In genomic region chr16:22193134-22193411, GRCh38 we compare ENCODE assay signal across 15 cellular contexts. TPM values are rescaled to one million over a fixed set of nuclear protein-coding genes. Genes with fewer than 3 reads are reported as not detected.
DNase-seq lines count a peak whose midpoint lies in the region; ATAC-seq, FAIRE-seq and TF ChIP-seq lines count a peak whose summit lies in the region.
"Had no signal": no experiment of that assay in that cellular context is flagged by ENCODE, and none has a peak within 500 bp of the region (broad histone marks: within the 10 kb centered on the region; RNA-seq: fewer than 3 reads in every experiment).

No MANE protein-coding gene starts in this region.

- dilution Hi-C loops in IMR-90 (cut with HindIII; ENCODE audit: low sequenced_read_pairs, unreplicated experiment): no loop called here

- no peaks in the 10 kb centered on the region for H3K36me3 ChIP-seq in IMR-90 (ENCODE audit: control insufficient read depth, insufficient read depth, low read length)
- H3K36me3 ChIP-seq in left lung: no peaks in the 10 kb centered on the region
- no peaks in the 10 kb centered on the region for H3K36me3 ChIP-seq in stomach smooth muscle (ENCODE audit: control insufficient read depth in 2 of 2, insufficient read depth in 2 of 2, low read length in 2 of 2)

- H3K9me1 ChIP-seq in IMR-90 (ENCODE audit: insufficient read depth, low read length): peaks cover 7% of the 10 kb centered on the region; the same call in 1 of the 2 replicates

- H4K20me1 ChIP-seq in IMR-90 (ENCODE audit: insufficient read depth, low read length): no peaks in the 10 kb centered on the region

- H3K23ac ChIP-seq in IMR-90 (ENCODE audit: low read depth, low read length): no peak overlapping the region

- POLR2A ChIA-PET in IMR-90 (lab: Charles Lee; ENCODE audit: unreplicated experiment): no interaction called here

- H3K14ac ChIP-seq in IMR-90 (replicated peaks; ENCODE audit: low read depth, low read length): no peak overlapping the region

- H2BK15ac ChIP-seq in IMR-90 (ENCODE audit: low read depth, low read length): no peak overlapping the region

- TF ChIP-seq CTCF in IMR-90 (conservative IDR thresholded peaks at IDR 0.05; ENCODE audit: low read depth, low read length) (no peak), left lung (IDR thresholded peaks at IDR 0.05) (no peak)

- CTCF ChIA-PET in IMR-90 (lab: Yijun Ruan, JAX): interaction anchor here (1.4 kb wide), 1 partner anchor 107 kb away, joined by 5 read pairs; no protein-coding TSS in a partner anchor

- no peak overlapping the region for H4K5ac ChIP-seq in IMR-90 (ENCODE audit: low read depth, low read length)

- TF ChIP-seq POLR2A in IMR-90 (IDR thresholded peaks at IDR 0.05; ENCODE audit: low read depth, low read length): no peak

- no peak for TF ChIP-seq RAD21 in IMR-90 (IDR thresholded peaks at IDR 0.05; ENCODE audit: low read length)

- intact Hi-C loops in IMR-90 (cut with micrococcal nuclease) (no loop called here), left lung (cut with DNase I) (no loop called here)
- intact Hi-C loops in activated T-helper 1 cell treated with anti-CD3 and anti-CD28 coated beads, Interleukin-12 subunit alpha, Interleukin-12 subunit beta, Interleukin-2, Interleukin-4 antibody, amounts not matched to agents 30 ng/mL and 10 ng/mL and 1 ng/mL, durations not matched to agents 14 hours and 24 hours and 36 hours (cut with micrococcal nuclease): loop anchor here (10.0 kb wide), 1 partner anchor 548 kb away; no protein-coding TSS in a partner anchor

- H3K27me3 Mint-ChIP-seq in activated T-helper 1 cell treated with anti-CD3 and anti-CD28 coated beads, Interleukin-12 subunit alpha, Interleukin-12 subunit beta, Interleukin-2, Interleukin-4 antibody, amounts not matched to agents 30 ng/mL and 10 ng/mL and 1 ng/mL, durations not matched to agents 14 hours and 24 hours and 36 hours (ENCODE audit: insufficient read depth): peaks cover 4% of the 10 kb centered on the region

- peak overlapping the region; percentile 99 for H3K27ac Mint-ChIP-seq in activated T-helper 1 cell treated with anti-CD3 and anti-CD28 coated beads, Interleukin-12 subunit alpha, Interleukin-12 subunit beta, Interleukin-2, Interleukin-4 antibody, amounts not matched to agents 30 ng/mL and 10 ng/mL and 1 ng/mL, durations not matched to agents 14 hours and 24 hours and 36 hours

- H3K4me3 ChIP-seq in IMR-90 (ENCODE audit: insufficient read depth, low read depth, low read length): no peak overlapping the region
- H3K4me3 ChIP-seq in left lung: no peak overlapping the region
- peak overlapping the region in 1 of 2 donors; percentile 40 for H3K4me3 ChIP-seq in stomach smooth muscle (ENCODE audit: low read length in 2 of 2)
- H3K4me3 ChIP-seq: SK-N-MC had no signal

- no peak overlapping the region for H2BK120ac ChIP-seq in IMR-90 (ENCODE audit: low read depth, low read length)

- H3K27me3 ChIP-seq in IMR-90 (ENCODE audit: control insufficient read depth, insufficient read depth, low read length) (no peaks in the 10 kb centered on the region), left lung (no peaks in the 10 kb centered on the region), stomach smooth muscle (ENCODE audit: control insufficient read depth in 1 of 2, insufficient read depth in 2 of 2, low read length in 2 of 2) (no peaks in the 10 kb centered on the region)

- peak overlapping the region in 1 of 2 experiments; percentile 94; a peak in 1 of 4 replicates for H4K8ac ChIP-seq in IMR-90 (ENCODE audit: low read depth in 2 of 2, low read length in 2 of 2)

- H3K4me1 ChIP-seq in IMR-90 (ENCODE audit: control insufficient read depth, insufficient read depth, low read length) (peaks cover 4% of the 10 kb centered on the region; the same call in 1 of the 2 replicates), left lung (peaks cover 20 to 41% of the 10 kb centered on the region in 2 donors), stomach smooth muscle (ENCODE audit: control insufficient read depth, insufficient read depth, low read length) (peaks cover 38% of the 10 kb centered on the region)

- peaks cover 6% of the 10 kb centered on the region for H3K36me3 Mint-ChIP-seq in activated T-helper 1 cell treated with anti-CD3 and anti-CD28 coated beads, Interleukin-12 subunit alpha, Interleukin-12 subunit beta, Interleukin-2, Interleukin-4 antibody, amounts not matched to agents 30 ng/mL and 10 ng/mL and 1 ng/mL, durations not matched to agents 14 hours and 24 hours and 36 hours (ENCODE audit: low read depth)

- H3K56ac ChIP-seq in IMR-90 (ENCODE audit: extremely low read depth, insufficient read depth, low read length): no peak overlapping the region

- ATAC-seq in IMR-90 (ENCODE audit: low read depth) (no peak), left lung (no peak), GM19463 (IDR thresholded peaks at IDR 0.05; ENCODE audit: unreplicated experiment) (no peak)

- no peak overlapping the region for H3K4me3 Mint-ChIP-seq in activated T-helper 1 cell treated with anti-CD3 and anti-CD28 coated beads, Interleukin-12 subunit alpha, Interleukin-12 subunit beta, Interleukin-2, Interleukin-4 antibody, amounts not matched to agents 30 ng/mL and 10 ng/mL and 1 ng/mL, durations not matched to agents 14 hours and 24 hours and 36 hours

- peak overlapping the region; percentile 33; the same call in 1 of the 2 replicates for H2AK5ac ChIP-seq in IMR-90 (ENCODE audit: low read depth, low read length)

- H3K9me3 Mint-ChIP-seq in activated T-helper 1 cell treated with anti-CD3 and anti-CD28 coated beads, Interleukin-12 subunit alpha, Interleukin-12 subunit beta, Interleukin-2, Interleukin-4 antibody, amounts not matched to agents 30 ng/mL and 10 ng/mL and 1 ng/mL, durations not matched to agents 14 hours and 24 hours and 36 hours: no peaks in the 10 kb centered on the region

- peaks cover 73% of the 10 kb centered on the region for H3K4me1 Mint-ChIP-seq in activated T-helper 1 cell treated with anti-CD3 and anti-CD28 coated beads, Interleukin-12 subunit alpha, Interleukin-12 subunit beta, Interleukin-2, Interleukin-4 antibody, amounts not matched to agents 30 ng/mL and 10 ng/mL and 1 ng/mL, durations not matched to agents 14 hours and 24 hours and 36 hours (ENCODE audit: low read depth)

- H4K91ac ChIP-seq in IMR-90 (ENCODE audit: insufficient read depth, low read depth, low read length): no peak overlapping the region

- no peak overlapping the region for H3K4ac ChIP-seq in IMR-90 (ENCODE audit: low read depth, low read length)

- no peak for FAIRE-seq in urothelium cell line (lab: Jason Lieb, UNC)
- FAIRE-seq: islet of Langerhans had no signal

- BruUV-seq in IMR-90 (replicated peaks; lab: Mats Ljungman, UMichigan): no TSS peak

- in situ Hi-C loops in IMR-90 (cut with MboI; ENCODE audit: low sequenced_read_pairs): no loop called here

- H2AFZ ChIP-seq in IMR-90 (replicated peaks; ENCODE audit: low read length, poor library complexity): no peak overlapping the region

- no peak overlapping the region for H2BK5ac ChIP-seq in IMR-90 (ENCODE audit: low read depth, low read length, poor library complexity, severe bottlenecking)

- WGBS in IMR-90 (ENCODE audit: extremely low coverage in 2 of 2, insufficient read length in 1 of 2), 2 experiments: no CpG with 5 or more reads among the region's 2 CpGs

- no peak overlapping the region for H3K18ac ChIP-seq in IMR-90 (ENCODE audit: low read depth, low read length)

- H3K4me2 ChIP-seq in IMR-90 (ENCODE audit: low read depth, low read length): no peak overlapping the region

- H3K9me3 ChIP-seq in IMR-90 (ENCODE audit: control insufficient read depth, insufficient read depth, low read length) (no peaks in the 10 kb centered on the region), left lung (no peaks in the 10 kb centered on the region), stomach smooth muscle (ENCODE audit: control insufficient read depth in 2 of 2, low read length in 2 of 2) (no peaks in the 10 kb centered on the region)

- H3K27ac ChIP-seq in IMR-90 (ENCODE audit: insufficient read depth, low read length): no peak overlapping the region
- peak overlapping the region; percentile 93 to 97 for H3K27ac ChIP-seq in left lung
- H3K27ac ChIP-seq in stomach smooth muscle (ENCODE audit: low read length): peak overlapping the region; percentile 96
- H3K27ac ChIP-seq: SK-N-MC had no signal

- H2BK20ac ChIP-seq in IMR-90 (ENCODE audit: low read depth, low read length): peak overlapping the region; percentile 27; the same call in 1 of the 2 replicates

- no peak overlapping the region for H3K9ac ChIP-seq in IMR-90 (ENCODE audit: low read depth, low read length)
- no peak overlapping the region for H3K9ac ChIP-seq in stomach smooth muscle (ENCODE audit: low read length in 2 of 2)

- peak overlapping the region; percentile 47 for H2AK9ac ChIP-seq in IMR-90 (replicated peaks; ENCODE audit: low read depth, low read length, poor library complexity)

- H3K79me1 ChIP-seq in IMR-90 (ENCODE audit: low read depth in 1 of 2, low read length in 2 of 2): peaks cover 0 to 3% of the 10 kb centered on the region in 2 experiments; a peak in 1 of 4 replicates

- DNase-seq in IMR-90: no peak
- DNase-seq in activated T-helper 1 cell treated with anti-CD3 and anti-CD28 coated beads, Interleukin-12 subunit alpha, Interleukin-12 subunit beta, Interleukin-2, Interleukin-4 antibody, amounts not matched to agents 30 ng/mL and 10 ng/mL and 1 ng/mL, durations not matched to agents 14 hours and 24 hours and 36 hours (ENCODE audit: low spot score): no peak
- no peak for DNase-seq in left lung
- no peak for DNase-seq in activated effector memory CD4-positive, alpha-beta T cell treated with Interleukin-2 at 50 U/mL for 16 hours
- DNase-seq in urothelium cell line (ENCODE audit: low spot score): no peak
- DNase-seq: DMS153; NCI-H1048; NCI-H510A treated with DMSO at 0.1 percent for 48 hours; nucleus accumbens; stimulated activated CD4-positive, alpha-beta T cell treated with anti-CD3 and anti-CD28 coated beads, Interleukin-4, amount 100 ng/mL, for 4 hours had no signal

TF ChIP-seq in IMR-90, 13 proteins besides CTCF, POLR2A, EP300 and RAD21 (continues in another document):
- TF ChIP-seq SMC3 (IDR thresholded peaks at IDR 0.05; ENCODE audit: low read depth, low read length): no peak

RNA-seq across cellular contexts. Expression of gene EEF2K, which starts 13.0 kb away (rescaled TPM):
- total RNA-seq in IMR-90 (2012; rRNA removed) (9.7 and 10.3 TPM in 2 replicates), left lung (10 to 100 TPM; 21.2 to 32.8 TPM)
- 16.5 and 19.1 TPM in 2 replicates for polyA plus RNA-seq in IMR-90 (2012; rRNA removed)
- polyA plus RNA-seq in IMR-90 (2012; cell fraction: cytosol; rRNA removed): 6.2 and 9.4 TPM in 2 replicates
- polyA plus RNA-seq in IMR-90 (2012; cell fraction: nucleus; rRNA removed; ENCODE audit: low replicate concordance): 27.4 and 28.6 TPM in 2 replicates
- 28.3 and 30.5 TPM in 2 replicates for total RNA-seq in activated T-helper 1 cell treated with anti-CD3 and anti-CD28 coated beads, Interleukin-12 subunit alpha, Interleukin-12 subunit beta, Interleukin-2, Interleukin-4 antibody, amounts not matched to agents 30 ng/mL and 10 ng/mL and 1 ng/mL, durations not matched to agents 14 hours and 24 hours and 36 hours

RNA-seq across cellular contexts. Expression of gene SDR42E2, which starts 30.8 kb away (rescaled TPM):
- total RNA-seq in IMR-90 (2012; rRNA removed): not detected in 2 replicates
- not detected in 2 replicates for polyA plus RNA-seq in IMR-90 (2012; rRNA removed)
- not detected in 2 replicates for polyA plus RNA-seq in IMR-90 (2012; cell fraction: cytosol; rRNA removed)
- not detected in 2 replicates for polyA plus RNA-seq in IMR-90 (2012; cell fraction: nucleus; rRNA removed; ENCODE audit: low replicate concordance)
- not detected in 2 replicates for total RNA-seq in activated T-helper 1 cell treated with anti-CD3 and anti-CD28 coated beads, Interleukin-12 subunit alpha, Interleukin-12 subunit beta, Interleukin-2, Interleukin-4 antibody, amounts not matched to agents 30 ng/mL and 10 ng/mL and 1 ng/mL, durations not matched to agents 14 hours and 24 hours and 36 hours
- under 1 TPM in 1 of 2 donors, not detected in 1; 0.10 TPM for total RNA-seq in left lung
- total RNA-seq: activated CD8-positive, alpha-beta memory T cell treated with anti-CD3 and anti-CD28 coated beads for 36 hours had no signal
